Comparison of ENCODE assay signal across 8 cellular contexts in genomic region chr19:46426506-46427162, GRCh38. TPM values are rescaled to one million over a fixed set of nuclear protein-coding genes. Genes with fewer than 3 reads are reported as not detected.
A peak's percentile ranks its signal among the peaks of the same experiment; 100 is the strongest.
DNase-seq lines count a peak whose midpoint lies in the region; ATAC-seq and TF ChIP-seq lines count a peak whose summit lies in the region.

No MANE protein-coding gene starts in this region.

- CTCF ChIA-PET in Caco-2 (lab: Charles Lee), result no interaction called here
- CTCF ChIA-PET in activated CD4-positive, alpha-beta T cell treated with anti-CD3 and anti-CD28 coated beads, Interleukin-2, amount 10 ng/mL, durations not matched to agents 7 days and 5 days (lab: Charles Lee), result no interaction called here

- H3K36me3 ChIP-seq in Caco-2 (ENCODE audit: control insufficient read depth, insufficient read depth, low read length), result no peaks in the 10 kb centered on the region
- H3K36me3 ChIP-seq in esophagus (ENCODE audit: control insufficient read depth in 2 of 2, insufficient read depth in 2 of 2, low read length in 1 of 2), result no peaks in the 10 kb centered on the region
- no peaks in the 10 kb centered on the region for H3K36me3 ChIP-seq in testis (ENCODE audit: low read depth, missing control alignments)
- no peaks in the 10 kb centered on the region for H3K36me3 ChIP-seq in SJCRH30

- TF ChIP-seq CTCF in Caco-2 (IDR thresholded peaks at IDR 0.05; ENCODE audit: insufficient read depth in 1 of 2, low read depth in 1 of 2, low read length in 1 of 2, severe bottlenecking in 1 of 2, unreplicated experiment in 1 of 2) (no peak), testis (IDR thresholded peaks at IDR 0.05) (no peak)

- no peaks in the 10 kb centered on the region for H3K4me1 ChIP-seq in Caco-2
- peaks cover 3 to 5% of the 10 kb centered on the region in 2 donors for H3K4me1 ChIP-seq in esophagus (ENCODE audit: control insufficient read depth in 2 of 2, insufficient read depth in 2 of 2, low read length in 1 of 2)
- H3K4me1 ChIP-seq in testis, result peaks cover 15% of the 10 kb centered on the region
- peaks cover under 1% of the 10 kb centered on the region; the same call in 1 of the 2 replicates for H3K4me1 ChIP-seq in SJCRH30

- H3K9me3 ChIP-seq in Caco-2, result no peaks in the 10 kb centered on the region
- H3K9me3 ChIP-seq in esophagus (ENCODE audit: control insufficient read depth in 2 of 2, insufficient read depth in 1 of 2, low read depth in 1 of 2, low read length in 1 of 2), result no peaks in the 10 kb centered on the region
- H3K9me3 ChIP-seq in testis, result no peaks in the 10 kb centered on the region
- no peaks in the 10 kb centered on the region for H3K9me3 ChIP-seq in SJCRH30 (replicated peaks)

- H3K27me3 Mint-ChIP-seq in Caco-2 (ENCODE audit: insufficient read depth, unreplicated experiment), result peaks cover 16% of the 10 kb centered on the region
- peaks cover 72% of the 10 kb centered on the region for H3K27me3 Mint-ChIP-seq in activated CD4-positive, alpha-beta T cell treated with anti-CD3 and anti-CD28 coated beads, Interleukin-2, amount 10 ng/mL, durations not matched to agents 7 days and 5 days

- no peaks in the 10 kb centered on the region for H3K9me3 Mint-ChIP-seq in Caco-2 (ENCODE audit: unreplicated experiment)
- no peaks in the 10 kb centered on the region for H3K9me3 Mint-ChIP-seq in activated CD4-positive, alpha-beta T cell treated with anti-CD3 and anti-CD28 coated beads, Interleukin-2, amount 10 ng/mL, durations not matched to agents 7 days and 5 days

- ATAC-seq in GM19023 (IDR thresholded peaks at IDR 0.05; ENCODE audit: unreplicated experiment), result no peak

- no TSS peak for BruUV-seq in Caco-2 (replicated peaks; lab: Mats Ljungman, UMichigan)

- peaks cover 6% of the 10 kb centered on the region for H3K4me1 Mint-ChIP-seq in Caco-2 (ENCODE audit: low read depth, unreplicated experiment)
- peaks cover 26% of the 10 kb centered on the region for H3K4me1 Mint-ChIP-seq in activated CD4-positive, alpha-beta T cell treated with anti-CD3 and anti-CD28 coated beads, Interleukin-2, amount 10 ng/mL, durations not matched to agents 7 days and 5 days

- WGBS in esophagus, 2 donors, result 2% methylated on average over 32 of the region's 32 CpGs
- 1 to 3% methylated on average over 20 to 32 of the region's 32 CpGs for WGBS in testis, 2 donors

- H3K27ac ChIP-seq in esophagus (ENCODE audit: low read depth in 2 of 2, low read length in 1 of 2) (no peak overlapping the region), testis (peak overlapping the region; percentile 28 to 63), SJCRH30 (no peak overlapping the region)

- no peaks in the 10 kb centered on the region for H3K27me3 ChIP-seq in Caco-2 (replicated peaks; ENCODE audit: control insufficient read depth, insufficient read depth, low read length)
- H3K27me3 ChIP-seq in esophagus (ENCODE audit: control insufficient read depth in 1 of 2, insufficient read depth in 2 of 2, low read length in 2 of 2), result peaks cover 3 to 7% of the 10 kb centered on the region in 2 donors
- no peaks in the 10 kb centered on the region for H3K27me3 ChIP-seq in testis
- no peaks in the 10 kb centered on the region for H3K27me3 ChIP-seq in SJCRH30

- H3K4me3 Mint-ChIP-seq in Caco-2 (ENCODE audit: unreplicated experiment), result peak overlapping the region; percentile 78
- H3K4me3 Mint-ChIP-seq in activated CD4-positive, alpha-beta T cell treated with anti-CD3 and anti-CD28 coated beads, Interleukin-2, amount 10 ng/mL, durations not matched to agents 7 days and 5 days, result peak overlapping the region; percentile 8

- H3K27ac Mint-ChIP-seq in Caco-2 (ENCODE audit: unreplicated experiment), result peak overlapping the region; percentile 13
- H3K27ac Mint-ChIP-seq in activated CD4-positive, alpha-beta T cell treated with anti-CD3 and anti-CD28 coated beads, Interleukin-2, amount 10 ng/mL, durations not matched to agents 7 days and 5 days, result peak overlapping the region; percentile 15

- H3K4me3 ChIP-seq in Caco-2 (ENCODE audit: low read depth, low read length) (peak overlapping the region; percentile 44), esophagus (ENCODE audit: low read depth in 1 of 2, low read length in 2 of 2) (peak overlapping the region; percentile 27 to 33), testis (peak overlapping the region; percentile 41 to 69), SJCRH30 (no peak overlapping the region)

- POLR2A ChIA-PET in Caco-2 (lab: Charles Lee), result no interaction called here
- POLR2A ChIA-PET in activated CD4-positive, alpha-beta T cell treated with anti-CD3 and anti-CD28 coated beads, Interleukin-2, amount 10 ng/mL, durations not matched to agents 7 days and 5 days (lab: Charles Lee), result no interaction called here

- peak; percentile 72 to 76 for DNase-seq in Caco-2
- DNase-seq in M059J (ENCODE audit: low read depth), result peak; percentile 55
- peak; percentile 23 for DNase-seq in activated CD4-positive, alpha-beta T cell treated with anti-CD3 and anti-CD28 coated beads, Interleukin-2, amount 10 ng/mL, durations not matched to agents 7 days and 5 days
- peak; percentile 75 for DNase-seq in mucosa of gallbladder (ENCODE audit: low spot score)
- DNase-seq in testis, result peak; percentile 94
- no peak for DNase-seq in SJCRH30

- intact Hi-C loops in Caco-2 (cut with micrococcal nuclease; ENCODE audit: unreplicated experiment), result no loop called here
- intact Hi-C loops in testis (cut with DNase I; ENCODE audit: low total_unique reads), result no loop called here

- H3K36me3 Mint-ChIP-seq in Caco-2 (ENCODE audit: insufficient read depth, unreplicated experiment), result no peaks in the 10 kb centered on the region
- no peaks in the 10 kb centered on the region for H3K36me3 Mint-ChIP-seq in activated CD4-positive, alpha-beta T cell treated with anti-CD3 and anti-CD28 coated beads, Interleukin-2, amount 10 ng/mL, durations not matched to agents 7 days and 5 days (ENCODE audit: low read depth)

- no peak for TF ChIP-seq POLR2A in testis (IDR thresholded peaks at IDR 0.05)

RNA-seq across cellular contexts. Expression of gene PNMA8C, which starts 2.1 kb away (rescaled TPM):
- total RNA-seq in Caco-2 (2022), result not detected in 2 replicates
- not detected in 2 replicates for total RNA-seq in M059J (2014; rRNA removed; shearing (Covaris generic))
- not detected for total RNA-seq in activated CD4-positive, alpha-beta T cell treated with anti-CD3 and anti-CD28 coated beads, Interleukin-2, amount 10 ng/mL, durations not matched to agents 7 days and 5 days
- not detected for polyA plus RNA-seq in esophagus
- total RNA-seq in mucosa of gallbladder, result 1.4 TPM
- 1 to 10 TPM; 1.4 to 1.9 TPM for total RNA-seq in testis
- polyA plus RNA-seq in testis (ENCODE audit: insufficient read depth, low read depth, low replicate concordance), result 1.2 TPM
- 0.02 TPM in 1 of 2 replicates, not detected in the other for total RNA-seq in SJCRH30 (2014; rRNA removed; shearing (Covaris generic))

RNA-seq across cellular contexts. Expression of gene CCDC8, which starts 13.3 kb away (rescaled TPM):
- total RNA-seq in Caco-2 (2022), result 0.18 and 0.37 TPM in 2 replicates
- not detected in 2 replicates for total RNA-seq in M059J (2014; rRNA removed; shearing (Covaris generic))
- not detected for total RNA-seq in activated CD4-positive, alpha-beta T cell treated with anti-CD3 and anti-CD28 coated beads, Interleukin-2, amount 10 ng/mL, durations not matched to agents 7 days and 5 days
- polyA plus RNA-seq in esophagus, result under 1 TPM; 0.28 to 0.31 TPM
- 8.5 TPM for total RNA-seq in mucosa of gallbladder
- 10 to 100 TPM; 23.3 to 33.8 TPM for total RNA-seq in testis
- 20.1 TPM for polyA plus RNA-seq in testis (ENCODE audit: insufficient read depth, low read depth, low replicate concordance)
- 39.7 and 41.8 TPM in 2 replicates for total RNA-seq in SJCRH30 (2014; rRNA removed; shearing (Covaris generic))

RNA-seq across cellular contexts. Expression of gene PNMA8A, which starts 44.7 kb away (rescaled TPM):
- total RNA-seq in Caco-2 (2022) (not detected in 2 replicates), mucosa of gallbladder (9.6 TPM), testis (10 to 100 TPM; 34.9 to 44.3 TPM)
- 3.1 and 5.0 TPM in 2 replicates for total RNA-seq in M059J (2014; rRNA removed; shearing (Covaris generic))
- total RNA-seq in activated CD4-positive, alpha-beta T cell treated with anti-CD3 and anti-CD28 coated beads, Interleukin-2, amount 10 ng/mL, durations not matched to agents 7 days and 5 days, result not detected
- polyA plus RNA-seq in esophagus (under 1 TPM; 0.02 to 0.10 TPM), testis (ENCODE audit: insufficient read depth, low read depth, low replicate concordance) (48.1 TPM)
- 40.1 and 41.8 TPM in 2 replicates for total RNA-seq in SJCRH30 (2014; rRNA removed; shearing (Covaris generic))

Comparison
In these comparisons a context has a peak if more than half of its experiments do, and no peak if none do; other contexts are left out.
1. DNase-seq: peak in Caco-2 (2 of 2), M059J (single experiment), activated CD4-positive, alpha-beta T cell treated with anti-CD3 and anti-CD28 coated beads, Interleukin-2, amount 10 ng/mL, durations not matched to agents 7 days and 5 days (single experiment), mucosa of gallbladder (single experiment) and testis (single experiment); none in SJCRH30 (0 of 2).
2. H3K27ac ChIP-seq: peak in testis (2 of 2); none in esophagus (0 of 2) and SJCRH30 (single experiment).